In genomic region chr10:51523440-51523839, GRCh38 we compare ENCODE assay signal across 21 cellular contexts.
"Had no signal": no experiment of that assay in that cellular context is flagged by ENCODE, and none has a peak within 500 bp of the region (broad histone marks: within the 10 kb centered on the region; RNA-seq: fewer than 3 reads in every experiment).

No MANE protein-coding gene starts in this region.

- H3K4me3 ChIP-seq: K562, PC-9, Peyer's patch, SJSA1, SK-N-MC had no signal

- H3K4me1 ChIP-seq: Peyer's patch, SJSA1 had no signal

- H3K4me2 ChIP-seq: KMS-11, PC-9 had no signal

- H3K27ac ChIP-seq: KMS-11, PC-9, Peyer's patch, SJSA1, SK-N-MC had no signal

- H2AFZ ChIP-seq: PC-9 had no signal

- H3K9ac ChIP-seq: KMS-11 had no signal

- DNase-seq: Kasumi-1, MM.1S, NCI-H1092 treated with DMSO at 0.1 percent for 48 hours, NCI-H1436, NCI-H187, NCI-H2029, NCI-H2171 treated with DMSO at 0.1 percent for 48 hours, NCI-H2227 treated with DMSO at 0.1 percent for 48 hours, NCI-H524, NCI-H526 treated with DMSO at 0.1 percent for 48 hours, NCI-H748 treated with DMSO at 0.1 percent for 48 hours, PC-9, Peyer's patch, SIG-M5, T-helper 1 cell had no signal

- H3K27me3 ChIP-seq: Peyer's patch, SJSA1 had no signal

- H3K36me3 ChIP-seq: Peyer's patch, SJSA1 had no signal

- ATAC-seq: HepG2, K562, Right ventricle myocardium inferior had no signal

- H3K9me3 ChIP-seq: Peyer's patch, SJSA1 had no signal
